Comparison of ENCODE assay signal across 17 cellular contexts in genomic region chr4:16573744-16574143, GRCh38.
DNase-seq lines count a peak whose midpoint lies in the region; ATAC-seq and TF ChIP-seq lines count a peak whose summit lies in the region.
"Had no signal": no experiment of that assay in that cellular context is flagged by ENCODE, and none has a peak within 500 bp of the region (broad histone marks: within the 10 kb centered on the region; RNA-seq: fewer than 3 reads in every experiment).

No MANE protein-coding gene starts in this region.

- TF ChIP-seq CTCF in MCF 10A (IDR thresholded peaks at IDR 0.05; ENCODE audit: unreplicated experiment) = no peak
- TF ChIP-seq CTCF in mammary epithelial cell (conservative IDR thresholded peaks at IDR 0.05 in 1 of 2, IDR thresholded peaks at IDR 0.05 in 1 of 2; ENCODE audit: extremely low read depth in 1 of 2, insufficient read depth in 1 of 2, low read depth in 1 of 2, low read length in 2 of 2) = no peak
- no peak for TF ChIP-seq CTCF in uterus (IDR thresholded peaks at IDR 0.05)

- H3K4me3 Mint-ChIP-seq in MCF 10A (ENCODE audit: unreplicated experiment) = no peak overlapping the region
- H3K4me3 Mint-ChIP-seq: central memory CD8-positive, alpha-beta T cell had no signal

- H3K36me3 ChIP-seq in mammary epithelial cell (ENCODE audit: insufficient read depth, low read length) (no peaks in the 10 kb centered on the region), uterus (no peaks in the 10 kb centered on the region)

- intact Hi-C loops in MCF 10A (cut with micrococcal nuclease) (no loop called here), mammary epithelial cell (cut with micrococcal nuclease) (no loop called here), right cardiac atrium (cut with DNase I) (no loop called here), uterus (cut with DNase I; ENCODE audit: low total_unique reads) (no loop called here)

- H3K4me1 Mint-ChIP-seq in MCF 10A (ENCODE audit: insufficient read depth, unreplicated experiment) = peaks cover 15% of the 10 kb centered on the region
- H3K4me1 Mint-ChIP-seq: central memory CD8-positive, alpha-beta T cell had no signal

- peak; percentile 92 to 93 for ATAC-seq in right cardiac atrium
- ATAC-seq: K562 had no signal

- H4K20me1 ChIP-seq in mammary epithelial cell (ENCODE audit: insufficient read depth, low read length) = no peaks in the 10 kb centered on the region

- no peak overlapping the region for H3K9ac ChIP-seq in mammary epithelial cell (ENCODE audit: insufficient read depth, low read length)

- CTCF ChIA-PET in MCF 10A (lab: Yijun Ruan, JAX) (interaction anchor here (0.5 to 0.6 kb wide), 2 partner anchors 18 to 804 kb away, joined by 3 read pairs; no protein-coding TSS in a partner anchor), mammary epithelial cell (lab: Charles Lee; ENCODE audit: low non-redundant PET) (no interaction called here), HEK293T (lab: Yijun Ruan, JAX) (no interaction called here)

- H3K79me2 ChIP-seq in mammary epithelial cell (ENCODE audit: insufficient read depth, low read length) = no peaks in the 10 kb centered on the region

- H3K27ac ChIP-seq in mammary epithelial cell (ENCODE audit: insufficient read depth, low read depth, low read length) (no peak overlapping the region), right cardiac atrium (ENCODE audit: low read length) (peak overlapping the region; percentile 89), uterus (peak overlapping the region; percentile 62 to 64)
- H3K27ac ChIP-seq: epithelial cell of prostate had no signal

- no peaks in the 10 kb centered on the region for H3K9me3 ChIP-seq in mammary epithelial cell (replicated peaks; ENCODE audit: insufficient read depth, low read length)
- H3K9me3 ChIP-seq in right cardiac atrium (ENCODE audit: control insufficient read depth, low read length) = no peaks in the 10 kb centered on the region
- H3K9me3 ChIP-seq in uterus = no peaks in the 10 kb centered on the region

- no TSS peak for BruUV-seq in MCF 10A (replicated peaks; lab: Mats Ljungman, UMichigan)
- BruUV-seq in mammary epithelial cell (replicated peaks; lab: Mats Ljungman, UMichigan) = no TSS peak

- POLR2A ChIA-PET in MCF 10A (lab: Yijun Ruan, JAX) (interaction anchor here (1.1 kb wide), 1 partner anchor 54 kb away, joined by 3 read pairs; no protein-coding TSS in a partner anchor), HEK293T (lab: Yijun Ruan, JAX) (no interaction called here)

- no peak overlapping the region for H3K27ac Mint-ChIP-seq in MCF 10A (ENCODE audit: low read depth, unreplicated experiment)

- H3K27me3 ChIP-seq in mammary epithelial cell (ENCODE audit: insufficient read depth, low read length) (no peaks in the 10 kb centered on the region), right cardiac atrium (ENCODE audit: control insufficient read depth, insufficient read depth) (no peaks in the 10 kb centered on the region), uterus (no peaks in the 10 kb centered on the region)

- H3K36me3 Mint-ChIP-seq in MCF 10A (ENCODE audit: insufficient read depth, unreplicated experiment) = no peaks in the 10 kb centered on the region

- H3K4me1 ChIP-seq in mammary epithelial cell (ENCODE audit: insufficient read depth, low read length) (no peaks in the 10 kb centered on the region), right cardiac atrium (ENCODE audit: control insufficient read depth, insufficient read depth, low read length) (peaks cover 6% of the 10 kb centered on the region), uterus (peaks cover 3 to 5% of the 10 kb centered on the region in 2 donors)

- H2AFZ ChIP-seq in mammary epithelial cell (ENCODE audit: low read depth, low read length) = no peak overlapping the region

- no peak for TF ChIP-seq POLR2A in uterus (IDR thresholded peaks at IDR 0.05)

- peak; percentile 91 for DNase-seq in MCF 10A (ENCODE audit: unreplicated experiment)
- no peak for DNase-seq in mammary epithelial cell
- DNase-seq in cerebellar cortex (ENCODE audit: low spot score) = peak; percentile 6
- peak; percentile 53 to 79 (median 60) for DNase-seq in right cardiac atrium
- peak; percentile 74 to 85 for DNase-seq in uterus
- no peak for DNase-seq in activated naive CD4-positive, alpha-beta T cell (lab: John Stamatoyannopoulos, UW)
- no peak for DNase-seq in DMS114 treated with DMSO at 0.1 percent for 48 hours (lab: John Stamatoyannopoulos, UW; ENCODE audit: unreplicated experiment)
- no peak for DNase-seq in HEK293T (ENCODE audit: extremely low spot score)
- DNase-seq: activated CD4-positive, alpha-beta T cell treated with anti-CD3 and anti-CD28 coated beads, Interleukin-2, amount 50 U/mL, for 48 hours; activated effector memory CD4-positive, alpha-beta T cell treated with Interleukin-2 at 50 U/mL for 16 hours; NCI-H1694 treated with DMSO at 0.1 percent for 48 hours; NCI-H69; occipital lobe; stimulated activated CD4-positive, alpha-beta T cell treated with anti-CD3 and anti-CD28 coated beads, Interleukin-12 subunit alpha, Interleukin-12 subunit beta, amount 100 ng/mL, for 4 hours had no signal

- in situ Hi-C loops in mammary epithelial cell (cut with MboI; ENCODE audit: low sequenced_read_pairs in 2 of 2) = no loop called here

- no peaks in the 10 kb centered on the region for H3K9me3 Mint-ChIP-seq in MCF 10A (ENCODE audit: unreplicated experiment)
- H3K9me3 Mint-ChIP-seq: central memory CD8-positive, alpha-beta T cell had no signal

- dilution Hi-C loops in mammary epithelial cell (cut with HindIII; ENCODE audit: low sequenced_read_pairs) = no loop called here

- no peak overlapping the region for H3K4me3 ChIP-seq in mammary epithelial cell (replicated peaks in 1 of 3; ENCODE audit: insufficient read depth in 1 of 3, low read depth in 2 of 3, low read length in 3 of 3)
- no peak overlapping the region for H3K4me3 ChIP-seq in right cardiac atrium (ENCODE audit: low read length)
- H3K4me3 ChIP-seq in uterus = no peak overlapping the region
- H3K4me3 ChIP-seq: K562 had no signal

- peaks cover 43% of the 10 kb centered on the region for H3K27me3 Mint-ChIP-seq in MCF 10A (ENCODE audit: insufficient read depth, unreplicated experiment)
- H3K27me3 Mint-ChIP-seq: central memory CD8-positive, alpha-beta T cell had no signal

- H3K4me2 ChIP-seq in mammary epithelial cell (ENCODE audit: insufficient read depth, low read depth, low read length) = no peak overlapping the region

- 0% methylated on average over 5 of the region's 5 CpGs for WGBS in mammary epithelial cell (ENCODE audit: low coverage, missing lambda C conversion rate)
- 31% methylated on average over 5 of the region's 5 CpGs for WGBS in right cardiac atrium

TF ChIP-seq in HEK293T, 16 proteins besides CTCF, POLR2A, EP300 and RAD21:
- TF ChIP-seq LEF1 (IDR thresholded peaks at IDR 0.05; ENCODE audit: borderline replicate concordance) = no peak
- no peak for TF ChIP-seq FOXA1 (IDR thresholded peaks at IDR 0.05)
- TF ChIP-seq FOXK2 (IDR thresholded peaks at IDR 0.05) = no peak
- no peak for TF ChIP-seq CTBP1 (IDR thresholded peaks at IDR 0.05; ENCODE audit: borderline replicate concordance)
- no peak for TF ChIP-seq ARNT (IDR thresholded peaks at IDR 0.05)
- no peak for TF ChIP-seq ELF4 (IDR thresholded peaks at IDR 0.05)
- no peak for TF ChIP-seq TARDBP (IDR thresholded peaks at IDR 0.05)
- no peak for TF ChIP-seq HDGF (IDR thresholded peaks at IDR 0.05; ENCODE audit: borderline replicate concordance)
- TF ChIP-seq L3MBTL2 (conservative IDR thresholded peaks at IDR 0.05) = no peak
- TF ChIP-seq NFRKB (IDR thresholded peaks at IDR 0.05) = no peak
- TF ChIP-seq BHLHE40 (IDR thresholded peaks at IDR 0.05; ENCODE audit: borderline replicate concordance) = no peak
TF ChIP-seq in HEK293T: peak in this region for 0.

Comparison
In these comparisons a context has a peak if more than half of its experiments do, and no peak if none do; other contexts are left out.
1. DNase-seq: peak in MCF 10A (single experiment), cerebellar cortex (single experiment), right cardiac atrium (3 of 3) and uterus (2 of 2); none in mammary epithelial cell (single experiment), activated naive CD4-positive, alpha-beta T cell (0 of 4), DMS114 treated with DMSO at 0.1 percent for 48 hours (single experiment) and HEK293T (single experiment).